Comparison of ENCODE assay signal across 7 cellular contexts in the genomic region with DNA sequence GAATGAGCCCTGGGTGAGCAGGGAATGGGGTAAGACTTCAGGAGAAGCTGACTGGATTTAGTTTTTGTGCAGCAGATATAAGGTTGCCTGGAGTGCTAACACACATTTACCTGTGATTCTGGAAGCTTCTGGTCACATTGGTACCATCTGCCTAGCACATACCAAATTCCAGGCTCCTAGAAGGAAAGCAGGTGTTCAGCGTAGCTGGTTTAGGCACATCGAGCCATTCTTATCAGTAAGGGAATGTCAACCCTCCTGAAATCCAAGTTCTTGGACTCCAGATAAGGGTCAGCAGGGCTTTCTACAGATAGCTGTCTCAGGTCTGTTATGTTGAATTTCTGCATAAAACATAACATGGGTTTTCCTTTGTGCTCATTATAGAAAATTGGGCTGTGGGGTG. TPM values are rescaled to one million over a fixed set of nuclear protein-coding genes. Genes with fewer than 3 reads are reported as not detected.
"Had no signal": no experiment of that assay in that cellular context is flagged by ENCODE, and none has a peak within 500 bp of the region (broad histone marks: within the 10 kb centered on the region; RNA-seq: fewer than 3 reads in every experiment).

No MANE protein-coding gene starts in this region.

- H3K27ac Mint-ChIP-seq: IgD-negative memory B cell had no signal

- ATAC-seq: HepG2, K562 had no signal

- H3K4me3 ChIP-seq: K562 had no signal

- H3K27ac ChIP-seq: HL-60 had no signal

- DNase-seq: IMR-90 had no signal

- H3K27me3 Mint-ChIP-seq: IgD-negative memory B cell had no signal

- H3K4me3 Mint-ChIP-seq: IgD-negative memory B cell had no signal

- H3K9me3 Mint-ChIP-seq: IgD-negative memory B cell had no signal

RNA-seq across cellular contexts. Expression of gene GPR151, which starts 58.6 kb away (rescaled TPM):
- total RNA-seq: HepG2, HT-29, HT1080, IMR-90, K562 had no signal
- polyA plus RNA-seq: HepG2, IgD-negative memory B cell, IMR-90 had no signal
